ENCODE assay signal across 17 cellular contexts in the genomic region with DNA sequence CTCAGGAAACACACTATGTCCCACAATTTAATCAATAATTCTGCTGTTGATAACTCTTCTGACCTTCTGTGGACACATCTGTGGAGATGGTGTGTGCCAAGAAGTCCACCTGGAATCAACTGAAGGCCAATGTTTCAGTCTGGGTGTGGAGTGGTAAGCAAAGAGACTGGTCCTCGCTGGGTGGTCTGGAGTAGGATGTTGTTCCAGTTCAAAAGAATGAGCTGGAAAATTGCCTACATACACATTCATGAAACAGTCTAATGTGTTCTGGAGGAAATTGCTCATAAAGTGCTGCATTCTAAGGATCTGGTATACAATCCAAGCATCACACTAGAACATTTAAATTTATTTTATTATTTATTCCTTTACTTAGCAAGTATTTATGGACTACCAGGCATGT. TPM values are rescaled to one million over a fixed set of nuclear protein-coding genes. Genes with fewer than 3 reads are reported as not detected.
DNase-seq lines count a peak whose midpoint lies in the region; ATAC-seq, FAIRE-seq and TF ChIP-seq lines count a peak whose summit lies in the region.
"Had no signal": no experiment of that assay in that cellular context is flagged by ENCODE, and none has a peak within 500 bp of the region (broad histone marks: within the 10 kb centered on the region; RNA-seq: fewer than 3 reads in every experiment).

No MANE protein-coding gene starts in this region.

- TF ChIP-seq CTCF in MCF 10A (IDR thresholded peaks at IDR 0.05; ENCODE audit: unreplicated experiment) = no peak
- no peak for TF ChIP-seq CTCF in mammary epithelial cell (conservative IDR thresholded peaks at IDR 0.05 in 1 of 2, IDR thresholded peaks at IDR 0.05 in 1 of 2; ENCODE audit: extremely low read depth in 1 of 2, insufficient read depth in 1 of 2, low read depth in 1 of 2, low read length in 2 of 2)
- no peak for TF ChIP-seq CTCF in kidney (IDR thresholded peaks at IDR 0.05; ENCODE audit: borderline replicate concordance, extremely low read depth, insufficient read depth)
- no peak for TF ChIP-seq CTCF in SK-N-SH (IDR thresholded peaks at IDR 0.05)
- TF ChIP-seq CTCF in CD4-positive, alpha-beta T cell (IDR thresholded peaks at IDR 0.05) = no peak

- peak; percentile 31 for DNase-seq in MCF 10A (ENCODE audit: unreplicated experiment)
- no peak for DNase-seq in mammary epithelial cell
- peak; percentile 35 to 87 for DNase-seq in dermis microvascular lymphatic vessel endothelial cell (ENCODE audit: low read depth in 2 of 2)
- DNase-seq in left kidney (ENCODE audit: low read depth, low spot score) = peak; percentile 31
- DNase-seq in kidney = no peak
- DNase-seq in SK-N-SH = no peak
- no peak for DNase-seq in CD4-positive, alpha-beta T cell
- DNase-seq in stimulated activated CD4-positive, alpha-beta T cell treated with anti-CD3 and anti-CD28 coated beads, Interleukin-15, amount 100 ng/mL, for 24 hours = no peak
- DNase-seq: C1 segment of cervical spinal cord, GM23248, HFFc6, NCI-H146, NCI-H748 treated with DMSO at 0.1 percent for 48 hours, Right ventricle myocardium superior had no signal

- H3K4me3 ChIP-seq in mammary epithelial cell (replicated peaks in 1 of 3; ENCODE audit: insufficient read depth in 1 of 3, low read depth in 2 of 3, low read length in 3 of 3) (no peak overlapping the region), kidney (ENCODE audit: low read length in 2 of 2) (no peak overlapping the region), SK-N-SH (ENCODE audit: low read depth in 2 of 2, low read length in 1 of 2) (no peak overlapping the region)
- H3K4me3 ChIP-seq: GM12878, GM23248 had no signal

- H3K9ac ChIP-seq in mammary epithelial cell (ENCODE audit: insufficient read depth, low read length) = no peak overlapping the region
- no peak overlapping the region for H3K9ac ChIP-seq in kidney (ENCODE audit: low read length in 2 of 2)
- H3K9ac ChIP-seq in SK-N-SH = no peak overlapping the region
- H3K9ac ChIP-seq: GM23248 had no signal

- TF ChIP-seq EP300 in SK-N-SH (IDR thresholded peaks at IDR 0.05; ENCODE audit: borderline replicate concordance in 1 of 2, low read depth in 1 of 2, low read length in 1 of 2) = no peak

- POLR2A ChIA-PET in MCF 10A (lab: Yijun Ruan, JAX) = no interaction called here
- POLR2A ChIA-PET in SK-N-SH (lab: Yijun Ruan, JAX) = no interaction called here
- POLR2A ChIA-PET in CD4-positive, alpha-beta T cell (lab: Charles Lee) = no interaction called here

- peaks cover 10% of the 10 kb centered on the region for H3K4me1 Mint-ChIP-seq in MCF 10A (ENCODE audit: insufficient read depth, unreplicated experiment)
- no peaks in the 10 kb centered on the region for H3K4me1 Mint-ChIP-seq in CD4-positive, alpha-beta T cell (ENCODE audit: low read depth)

- no peaks in the 10 kb centered on the region for H3F3A ChIP-seq in SK-N-SH (replicated peaks; ENCODE audit: insufficient read depth)

- no peak for FAIRE-seq in kidney (lab: Jason Lieb, UNC)
- FAIRE-seq: GM12878, GM18507 had no signal

- H3K36me3 ChIP-seq in mammary epithelial cell (ENCODE audit: insufficient read depth, low read length) (no peaks in the 10 kb centered on the region), kidney (ENCODE audit: control insufficient read depth in 1 of 2, insufficient read depth in 2 of 2, low read length in 2 of 2) (no peaks in the 10 kb centered on the region), SK-N-SH (replicated peaks in 1 of 2; ENCODE audit: control insufficient read depth in 1 of 2, insufficient read depth in 2 of 2, low read length in 1 of 2) (no peaks in the 10 kb centered on the region)

- H3K4me2 ChIP-seq in mammary epithelial cell (ENCODE audit: insufficient read depth, low read depth, low read length) (no peak overlapping the region), SK-N-SH (no peak overlapping the region)

- H3K4me1 ChIP-seq in mammary epithelial cell (ENCODE audit: insufficient read depth, low read length) (no peaks in the 10 kb centered on the region), kidney (ENCODE audit: control insufficient read depth in 1 of 2, insufficient read depth in 1 of 2, low read depth in 1 of 2, low read length in 2 of 2) (no peaks in the 10 kb centered on the region), SK-N-SH (ENCODE audit: control insufficient read depth in 1 of 2, insufficient read depth in 2 of 2, low read depth in 1 of 2, low read length in 1 of 2) (no peaks in the 10 kb centered on the region)

- no peak for TF ChIP-seq RAD21 in SK-N-SH (IDR thresholded peaks at IDR 0.05; ENCODE audit: low read length)

- no peaks in the 10 kb centered on the region for H3K36me3 Mint-ChIP-seq in MCF 10A (ENCODE audit: insufficient read depth, unreplicated experiment)
- H3K36me3 Mint-ChIP-seq in CD4-positive, alpha-beta T cell (ENCODE audit: low read depth) = no peaks in the 10 kb centered on the region

- intact Hi-C loops in MCF 10A (cut with micrococcal nuclease) = no loop called here
- intact Hi-C loops in mammary epithelial cell (cut with micrococcal nuclease) = no loop called here
- intact Hi-C loops in kidney (cut with DNase I) = no loop called here
- intact Hi-C loops in CD4-positive, alpha-beta T cell (cut with DNase I, micrococcal nuclease) = no loop called here

- CTCF ChIA-PET in MCF 10A (lab: Yijun Ruan, JAX) = no interaction called here
- CTCF ChIA-PET in mammary epithelial cell (lab: Charles Lee; ENCODE audit: low non-redundant PET) = interaction anchor here (0.6 kb wide), 1 partner anchor 69 kb away, joined by 6 read pairs; no protein-coding TSS in a partner anchor
- CTCF ChIA-PET in SK-N-SH (lab: Yijun Ruan, JAX) = no interaction called here
- CTCF ChIA-PET in CD4-positive, alpha-beta T cell (lab: Charles Lee) = no interaction called here

- no peaks in the 10 kb centered on the region for H3K27me3 Mint-ChIP-seq in MCF 10A (ENCODE audit: insufficient read depth, unreplicated experiment)
- H3K27me3 Mint-ChIP-seq in CD4-positive, alpha-beta T cell = no peaks in the 10 kb centered on the region

- BruUV-seq in MCF 10A (replicated peaks; lab: Mats Ljungman, UMichigan) = no TSS peak
- no TSS peak for BruUV-seq in mammary epithelial cell (replicated peaks; lab: Mats Ljungman, UMichigan)

- H4K20me1 ChIP-seq in mammary epithelial cell (ENCODE audit: insufficient read depth, low read length) = no peaks in the 10 kb centered on the region
- no peaks in the 10 kb centered on the region for H4K20me1 ChIP-seq in SK-N-SH (ENCODE audit: insufficient read depth)

- H2AFZ ChIP-seq in mammary epithelial cell (ENCODE audit: low read depth, low read length) (no peak overlapping the region), SK-N-SH (ENCODE audit: low read depth) (no peak overlapping the region)
- H2AFZ ChIP-seq: GM23248 had no signal

- H3K79me2 ChIP-seq in mammary epithelial cell (ENCODE audit: insufficient read depth, low read length) (no peaks in the 10 kb centered on the region), SK-N-SH (ENCODE audit: insufficient read depth) (no peaks in the 10 kb centered on the region)

- no peak overlapping the region for H3K4me3 Mint-ChIP-seq in MCF 10A (ENCODE audit: unreplicated experiment)
- no peak overlapping the region for H3K4me3 Mint-ChIP-seq in CD4-positive, alpha-beta T cell
- H3K4me3 Mint-ChIP-seq: HFFc6 had no signal

- H3K27ac Mint-ChIP-seq in MCF 10A (ENCODE audit: low read depth, unreplicated experiment) = no peak overlapping the region
- no peak overlapping the region for H3K27ac Mint-ChIP-seq in CD4-positive, alpha-beta T cell
- H3K27ac Mint-ChIP-seq: HFFc6 had no signal

- H3K27ac ChIP-seq in mammary epithelial cell (ENCODE audit: insufficient read depth, low read depth, low read length) (no peak overlapping the region), kidney (ENCODE audit: low read depth in 2 of 2, low read length in 2 of 2) (no peak overlapping the region), SK-N-SH (ENCODE audit: low read depth in 2 of 2, low read length in 1 of 2) (no peak overlapping the region)
- no peak overlapping the region for H3K27ac ChIP-seq in CD4-positive, alpha-beta T cell (ENCODE audit: low read depth, low read length)
- H3K27ac ChIP-seq: 22Rv1, GM23248 had no signal

- 0% methylated on average over 1 of the region's 1 CpG for WGBS in mammary epithelial cell (ENCODE audit: low coverage, missing lambda C conversion rate)
- WGBS in SK-N-SH (ENCODE audit: low lambda C conversion rate) = 0% methylated on average over 1 of the region's 1 CpG

- H3K27me3 ChIP-seq in mammary epithelial cell (ENCODE audit: insufficient read depth, low read length) (peaks cover 2% of the 10 kb centered on the region), SK-N-SH (ENCODE audit: insufficient read depth) (no peaks in the 10 kb centered on the region; the same call in 1 of the 2 replicates)
- H3K27me3 ChIP-seq in CD4-positive, alpha-beta T cell (ENCODE audit: control insufficient read depth, insufficient read depth, low read length) = no peaks in the 10 kb centered on the region

- dilution Hi-C loops in mammary epithelial cell (cut with HindIII; ENCODE audit: low sequenced_read_pairs) = no loop called here

- H3K9me3 ChIP-seq in mammary epithelial cell (replicated peaks; ENCODE audit: insufficient read depth, low read length) (no peaks in the 10 kb centered on the region), kidney (ENCODE audit: control insufficient read depth in 1 of 2, low read length in 2 of 2) (no peaks in the 10 kb centered on the region), SK-N-SH (no peaks in the 10 kb centered on the region)
- no peaks in the 10 kb centered on the region for H3K9me3 ChIP-seq in CD4-positive, alpha-beta T cell (ENCODE audit: control insufficient read depth, low read length)

- H3K9me2 ChIP-seq in SK-N-SH = no peaks in the 10 kb centered on the region

- peaks cover 7% of the 10 kb centered on the region for H3K9me3 Mint-ChIP-seq in MCF 10A (ENCODE audit: unreplicated experiment)
- peaks cover 14% of the 10 kb centered on the region for H3K9me3 Mint-ChIP-seq in CD4-positive, alpha-beta T cell
- H3K9me3 Mint-ChIP-seq: HFFc6 had no signal

- in situ Hi-C loops in mammary epithelial cell (cut with MboI; ENCODE audit: low sequenced_read_pairs in 2 of 2) = no loop called here

- no peak for ATAC-seq in CD4-positive, alpha-beta T cell (ENCODE audit: poor library complexity)
- ATAC-seq: GM12878 had no signal

TF ChIP-seq in SK-N-SH, 30 proteins besides CTCF, POLR2A, EP300 and RAD21:
- no peak for TF ChIP-seq FOXM1 (IDR thresholded peaks at IDR 0.05; ENCODE audit: low read depth)

RNA-seq across cellular contexts. Expression of a gene that starts 33.9 kb away (rescaled TPM):
- total RNA-seq in MCF 10A (2022) (0.39 and 0.42 TPM in 2 replicates), mammary epithelial cell (not detected), dermis microvascular lymphatic vessel endothelial cell (1.0 and 1.2 TPM in 2 replicates), kidney (4.1 TPM)
- polyA plus RNA-seq in mammary epithelial cell (0.06 TPM), kidney (ENCODE audit: insufficient read depth, low read depth, low replicate concordance) (not detected), SK-N-SH (2012; rRNA removed) (19.3 and 29.8 TPM in 2 replicates)
- polyA minus RNA-seq in mammary epithelial cell = 1.8 TPM
- 13.8 and 23.5 TPM in 2 replicates for polyA plus RNA-seq in SK-N-SH (2012; cell fraction: cytosol; rRNA removed)
- polyA plus RNA-seq in SK-N-SH (2012; cell fraction: nucleus; rRNA removed) = 19.5 and 52.3 TPM in 2 replicates
- not detected for total RNA-seq in CD4-positive, alpha-beta T cell

Comparison
In these comparisons a context has a peak if more than half of its experiments do, and no peak if none do; other contexts are left out.
1. DNase-seq: peak in MCF 10A (single experiment), dermis microvascular lymphatic vessel endothelial cell (2 of 2) and left kidney (single experiment); none in mammary epithelial cell (single experiment), kidney (single experiment), SK-N-SH (single experiment), CD4-positive, alpha-beta T cell (0 of 10) and stimulated activated CD4-positive, alpha-beta T cell treated with anti-CD3 and anti-CD28 coated beads, Interleukin-15, amount 100 ng/mL, for 24 hours (single experiment).